In genomic region chr5:40828021-40828631, GRCh38 we compare ENCODE assay signal across 1 cellular context.
TF ChIP-seq lines count a peak whose summit lies in the region.

No MANE protein-coding gene starts in this region.

TF ChIP-seq in GM12878, 131 proteins besides CTCF, POLR2A, EP300 and RAD21:
- TF ChIP-seq BACH1 (IDR thresholded peaks at IDR 0.05; ENCODE audit: borderline replicate concordance) (no peak), MTA3 (IDR thresholded peaks at IDR 0.05; ENCODE audit: borderline replicate concordance, low read length) (peak; percentile 35; the same call in 1 of the 2 replicates), ATF2 (IDR thresholded peaks at IDR 0.05; ENCODE audit: low read length) (peak; percentile 22; the same call in 1 of the 2 replicates), PML (IDR thresholded peaks at IDR 0.05; ENCODE audit: low read length) (0 out of 2 replicates have a peak, but pooled peaks have one; percentile 2), MEF2B (IDR thresholded peaks at IDR 0.05; ENCODE audit: partially characterized antibody, poor library complexity, severe bottlenecking) (no peak), MLLT1 (IDR thresholded peaks at IDR 0.05) (no peak)
